22 cellular contexts compared by ENCODE assay signal in genomic region chr2:218997730-218998129, GRCh38. TPM values are rescaled to one million over a fixed set of nuclear protein-coding genes. Genes with fewer than 3 reads are reported as not detected.
DNase-seq lines count a peak whose midpoint lies in the region; ATAC-seq and TF ChIP-seq lines count a peak whose summit lies in the region.
"Had no signal": no experiment of that assay in that cellular context is flagged by ENCODE, and none has a peak within 500 bp of the region (broad histone marks: within the 10 kb centered on the region; RNA-seq: fewer than 3 reads in every experiment).

No MANE protein-coding gene starts in this region.

- peak overlapping the region; percentile 80 for H3K23ac ChIP-seq in neuronal stem cell (ENCODE audit: low read depth, low read length, poor library complexity)

- no peak overlapping the region for H2BK120ac ChIP-seq in neuronal stem cell (ENCODE audit: low read depth, low read length)

- H3K79me1 ChIP-seq in neuronal stem cell (ENCODE audit: low read depth, low read length): peaks cover 2% of the 10 kb centered on the region

- peak overlapping the region in 1 of 2 donors; percentile 28 for H3K4me3 ChIP-seq in neuronal stem cell (ENCODE audit: low read length in 2 of 2)
- no peak overlapping the region for H3K4me3 ChIP-seq in testis
- H3K4me3 ChIP-seq: dorsolateral prefrontal cortex, suprapubic skin had no signal

- no peak overlapping the region for H3K9ac ChIP-seq in neuronal stem cell (ENCODE audit: low read depth, low read length, poor library complexity)
- H3K9ac ChIP-seq: KMS-11 had no signal

- H3K36me3 ChIP-seq in neuronal stem cell (replicated peaks in 1 of 2; ENCODE audit: control insufficient read depth in 2 of 2, insufficient read depth in 2 of 2, low read length in 2 of 2) (no peaks in the 10 kb centered on the region), testis (ENCODE audit: low read depth, missing control alignments) (no peaks in the 10 kb centered on the region)
- H3K36me3 ChIP-seq: suprapubic skin had no signal

- no CpG with 5 or more reads among the region's 2 CpGs for WGBS in neuronal stem cell (ENCODE audit: extremely low coverage in 2 of 2, insufficient read length in 2 of 2, insufficient replicate concordance in 1 of 2), 2 donors
- WGBS in testis, 2 donors: 61% methylated on average over 2 of the region's 2 CpGs; no CpG with 5 or more reads in 1 of the 2 donors

- H3K4me2 ChIP-seq in neuronal stem cell (ENCODE audit: insufficient read depth, low read length, poor library complexity, severe bottlenecking): no peak overlapping the region
- H3K4me2 ChIP-seq: KMS-11 had no signal

- DNase-seq in DMS53 (lab: John Stamatoyannopoulos, UW) (peak; percentile 72), DMS53 treated with DMSO at 0.1 percent for 48 hours (lab: John Stamatoyannopoulos, UW; ENCODE audit: unreplicated experiment) (no peak), NCI-H1092 (lab: John Stamatoyannopoulos, UW) (peak; percentile 45), NCI-H774 (lab: John Stamatoyannopoulos, UW) (peak; percentile 54), neuronal stem cell (ENCODE audit: low spot score) (no peak), EL (no peak), testis (no peak)
- no peak for DNase-seq in stimulated activated naive CD8-positive, alpha-beta T cell treated with anti-CD3 and anti-CD28 coated beads, Interleukin-15, Interleukin-2, amounts not matched to agents 100 U/mL and 50 U/mL, for 24 hours
- DNase-seq: activated naive CD8-positive, alpha-beta T cell treated with anti-CD3 and anti-CD28 coated beads for 36 hours; Caco-2; dorsolateral prefrontal cortex; NCI-H226; small intestine; stimulated activated CD4-positive, alpha-beta T cell treated with anti-CD3 and anti-CD28 coated beads, Interleukin-2, amount 100 ng/mL, for 24 hours had no signal

- H3K4me1 ChIP-seq in neuronal stem cell (ENCODE audit: control insufficient read depth in 2 of 2, insufficient read depth in 1 of 2, low read depth in 1 of 2, low read length in 2 of 2) (peaks cover 7 to 24% of the 10 kb centered on the region in 2 donors), testis (peaks cover 25% of the 10 kb centered on the region)

- ATAC-seq in stimulated activated naive CD8-positive, alpha-beta T cell treated with anti-CD3 and anti-CD28 coated beads, Interleukin-15, Interleukin-2, amounts not matched to agents 100 U/mL and 50 U/mL, for 24 hours: no peak
- ATAC-seq: Right ventricle myocardium inferior; stimulated activated effector memory CD8-positive, alpha-beta T cell treated with anti-CD3 and anti-CD28 coated beads, Interleukin-12 subunit alpha, Interleukin-12 subunit beta, amount 100 ng/mL, for 72 hours had no signal

- H3K18ac ChIP-seq in neuronal stem cell (ENCODE audit: low read length): no peak overlapping the region

- intact Hi-C loops in testis (cut with DNase I; ENCODE audit: low total_unique reads): no loop called here

- H2BK12ac ChIP-seq in neuronal stem cell (ENCODE audit: low read length): no peak overlapping the region

- no peak overlapping the region for H3K14ac ChIP-seq in neuronal stem cell (ENCODE audit: low read length)

- H3K9me3 ChIP-seq in neuronal stem cell (replicated peaks in 1 of 2; ENCODE audit: control insufficient read depth in 2 of 2, insufficient read depth in 1 of 2, low read depth in 1 of 2, low read length in 2 of 2) (peaks cover 0 to 3% of the 10 kb centered on the region in 2 donors), testis (no peaks in the 10 kb centered on the region)
- H3K9me3 ChIP-seq: Caco-2, suprapubic skin had no signal

- H2BK15ac ChIP-seq in neuronal stem cell (ENCODE audit: low read length): peak overlapping the region; percentile 75

- peaks cover 57 to 98% (median 95%) of the 10 kb centered on the region in 3 experiments for H3K27me3 ChIP-seq in neuronal stem cell (ENCODE audit: control insufficient read depth in 3 of 3, insufficient read depth in 3 of 3, low read depth in 1 of 3, low read length in 3 of 3)
- H3K27me3 ChIP-seq in testis: no peaks in the 10 kb centered on the region

- H4K91ac ChIP-seq in neuronal stem cell (ENCODE audit: low read depth, low read length, poor library complexity): no peak overlapping the region

- H2AK5ac ChIP-seq in neuronal stem cell (ENCODE audit: low read depth, low read length): no peak overlapping the region

- H3K27ac ChIP-seq in neuronal stem cell (replicated peaks; ENCODE audit: low read length): no peak overlapping the region
- no peak overlapping the region for H3K27ac ChIP-seq in testis
- H3K27ac ChIP-seq: KMS-11, suprapubic skin had no signal

- TF ChIP-seq POLR2A in testis (IDR thresholded peaks at IDR 0.05): no peak

- H3K4ac ChIP-seq in neuronal stem cell (ENCODE audit: low read length): no peak overlapping the region

- H2AFZ ChIP-seq in neuronal stem cell (ENCODE audit: low read length): no peak overlapping the region

- no peak for TF ChIP-seq CTCF in testis (IDR thresholded peaks at IDR 0.05)

- no peak overlapping the region for H2BK5ac ChIP-seq in neuronal stem cell (ENCODE audit: low read length)

- H4K8ac ChIP-seq in neuronal stem cell (ENCODE audit: low read depth, low read length): no peak overlapping the region

RNA-seq across cellular contexts. Expression of gene CRYBA2, which starts 4.5 kb away (rescaled TPM):
- polyA plus RNA-seq in neuronal stem cell (2013, experiment 1 of 2): not detected
- polyA plus RNA-seq in neuronal stem cell (2013, experiment 2 of 2): not detected
- 1 to 10 TPM in 1 of 2 donors, under 1 TPM in 1; 0.56 to 2.9 TPM for total RNA-seq in testis
- polyA plus RNA-seq in testis (ENCODE audit: insufficient read depth, low read depth, low replicate concordance): 2.7 TPM
- total RNA-seq: activated naive CD8-positive, alpha-beta T cell treated with anti-CD3 and anti-CD28 coated beads for 36 hours; astrocyte; lung microvascular endothelial cell; renal cortical epithelial cell; Right ventricle myocardium inferior; suprapubic skin; T-helper 1 cell treated with Interleukin-12 subunit alpha and Interleukin-12 subunit beta and Interleukin-4 antibody, amounts not matched to agents 30 ng/mL and 1 ng/mL, for 36 hours had no signal

RNA-seq across cellular contexts. Expression of gene FEV, which starts 12.7 kb away (rescaled TPM):
- not detected for polyA plus RNA-seq in neuronal stem cell (2013, experiment 1 of 2)
- polyA plus RNA-seq in neuronal stem cell (2013, experiment 2 of 2): not detected
- not detected for total RNA-seq in testis
- not detected for polyA plus RNA-seq in testis (ENCODE audit: insufficient read depth, low read depth, low replicate concordance)
- total RNA-seq: activated naive CD8-positive, alpha-beta T cell treated with anti-CD3 and anti-CD28 coated beads for 36 hours; astrocyte; Caco-2; lung microvascular endothelial cell; renal cortical epithelial cell; Right ventricle myocardium inferior; suprapubic skin; T-helper 1 cell treated with Interleukin-12 subunit alpha and Interleukin-12 subunit beta and Interleukin-4 antibody, amounts not matched to agents 30 ng/mL and 1 ng/mL, for 36 hours had no signal

RNA-seq across cellular contexts. Expression of gene CDK5R2, which starts 38.3 kb away (rescaled TPM):
- polyA plus RNA-seq in neuronal stem cell (2013, experiment 1 of 2): 0.10 TPM
- polyA plus RNA-seq in neuronal stem cell (2013, experiment 2 of 2): 0.10 TPM
- 1 to 10 TPM; 1.2 to 1.6 TPM for total RNA-seq in testis
- polyA plus RNA-seq in testis (ENCODE audit: insufficient read depth, low read depth, low replicate concordance): 0.83 TPM
- total RNA-seq: activated naive CD8-positive, alpha-beta T cell treated with anti-CD3 and anti-CD28 coated beads for 36 hours; lung microvascular endothelial cell; Right ventricle myocardium inferior; suprapubic skin; T-helper 1 cell treated with Interleukin-12 subunit alpha and Interleukin-12 subunit beta and Interleukin-4 antibody, amounts not matched to agents 30 ng/mL and 1 ng/mL, for 36 hours had no signal

RNA-seq across cellular contexts. Expression of gene CFAP65, which starts 43.6 kb away (rescaled TPM):
- polyA plus RNA-seq in neuronal stem cell (2013, experiment 1 of 2): 0.26 TPM
- polyA plus RNA-seq in neuronal stem cell (2013, experiment 2 of 2): 0.26 TPM
- total RNA-seq in testis: 10 to 100 TPM; 15.5 to 23.7 TPM
- polyA plus RNA-seq in testis (ENCODE audit: insufficient read depth, low read depth, low replicate concordance): 42.9 TPM
- total RNA-seq: activated naive CD8-positive, alpha-beta T cell treated with anti-CD3 and anti-CD28 coated beads for 36 hours; lung microvascular endothelial cell; Right ventricle myocardium inferior; suprapubic skin; T-helper 1 cell treated with Interleukin-12 subunit alpha and Interleukin-12 subunit beta and Interleukin-4 antibody, amounts not matched to agents 30 ng/mL and 1 ng/mL, for 36 hours had no signal

Comparison
In these comparisons a context has a peak if more than half of its experiments do, and no peak if none do; other contexts are left out.
1. DNase-seq: peak in DMS53 (single experiment), NCI-H1092 (single experiment) and NCI-H774 (single experiment); none in DMS53 treated with DMSO at 0.1 percent for 48 hours (single experiment), neuronal stem cell (single experiment), EL (single experiment), testis (single experiment) and stimulated activated naive CD8-positive, alpha-beta T cell treated with anti-CD3 and anti-CD28 coated beads, Interleukin-15, Interleukin-2, amounts not matched to agents 100 U/mL and 50 U/mL, for 24 hours (single experiment).